Comparison of ENCODE assay signal across 1 cellular context in the genomic region with DNA sequence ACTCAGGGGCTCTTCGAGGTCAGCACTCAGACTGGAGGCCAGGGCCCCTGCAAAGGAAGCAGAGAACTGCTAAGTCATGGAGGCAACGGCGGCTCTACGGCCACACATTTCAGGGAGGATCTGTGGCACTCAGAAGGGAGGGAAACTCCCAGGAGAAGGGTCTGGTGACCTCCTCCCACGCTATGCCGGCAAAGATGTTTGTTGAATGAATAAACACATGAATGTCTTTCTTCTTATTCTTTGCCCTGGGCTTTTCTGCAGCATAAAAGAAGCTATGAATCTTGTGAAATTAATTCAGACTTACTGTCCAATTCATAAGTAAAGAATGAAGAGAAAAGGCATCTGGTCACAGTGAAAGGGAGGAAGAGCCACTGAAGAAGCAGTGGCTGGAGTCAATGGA.
TF ChIP-seq lines count a peak whose summit lies in the region.

No MANE protein-coding gene starts in this region.

TF ChIP-seq in GM23338, 12 proteins besides CTCF, POLR2A, EP300 and RAD21 (continued from another document):
- TF ChIP-seq, protein P1, sequence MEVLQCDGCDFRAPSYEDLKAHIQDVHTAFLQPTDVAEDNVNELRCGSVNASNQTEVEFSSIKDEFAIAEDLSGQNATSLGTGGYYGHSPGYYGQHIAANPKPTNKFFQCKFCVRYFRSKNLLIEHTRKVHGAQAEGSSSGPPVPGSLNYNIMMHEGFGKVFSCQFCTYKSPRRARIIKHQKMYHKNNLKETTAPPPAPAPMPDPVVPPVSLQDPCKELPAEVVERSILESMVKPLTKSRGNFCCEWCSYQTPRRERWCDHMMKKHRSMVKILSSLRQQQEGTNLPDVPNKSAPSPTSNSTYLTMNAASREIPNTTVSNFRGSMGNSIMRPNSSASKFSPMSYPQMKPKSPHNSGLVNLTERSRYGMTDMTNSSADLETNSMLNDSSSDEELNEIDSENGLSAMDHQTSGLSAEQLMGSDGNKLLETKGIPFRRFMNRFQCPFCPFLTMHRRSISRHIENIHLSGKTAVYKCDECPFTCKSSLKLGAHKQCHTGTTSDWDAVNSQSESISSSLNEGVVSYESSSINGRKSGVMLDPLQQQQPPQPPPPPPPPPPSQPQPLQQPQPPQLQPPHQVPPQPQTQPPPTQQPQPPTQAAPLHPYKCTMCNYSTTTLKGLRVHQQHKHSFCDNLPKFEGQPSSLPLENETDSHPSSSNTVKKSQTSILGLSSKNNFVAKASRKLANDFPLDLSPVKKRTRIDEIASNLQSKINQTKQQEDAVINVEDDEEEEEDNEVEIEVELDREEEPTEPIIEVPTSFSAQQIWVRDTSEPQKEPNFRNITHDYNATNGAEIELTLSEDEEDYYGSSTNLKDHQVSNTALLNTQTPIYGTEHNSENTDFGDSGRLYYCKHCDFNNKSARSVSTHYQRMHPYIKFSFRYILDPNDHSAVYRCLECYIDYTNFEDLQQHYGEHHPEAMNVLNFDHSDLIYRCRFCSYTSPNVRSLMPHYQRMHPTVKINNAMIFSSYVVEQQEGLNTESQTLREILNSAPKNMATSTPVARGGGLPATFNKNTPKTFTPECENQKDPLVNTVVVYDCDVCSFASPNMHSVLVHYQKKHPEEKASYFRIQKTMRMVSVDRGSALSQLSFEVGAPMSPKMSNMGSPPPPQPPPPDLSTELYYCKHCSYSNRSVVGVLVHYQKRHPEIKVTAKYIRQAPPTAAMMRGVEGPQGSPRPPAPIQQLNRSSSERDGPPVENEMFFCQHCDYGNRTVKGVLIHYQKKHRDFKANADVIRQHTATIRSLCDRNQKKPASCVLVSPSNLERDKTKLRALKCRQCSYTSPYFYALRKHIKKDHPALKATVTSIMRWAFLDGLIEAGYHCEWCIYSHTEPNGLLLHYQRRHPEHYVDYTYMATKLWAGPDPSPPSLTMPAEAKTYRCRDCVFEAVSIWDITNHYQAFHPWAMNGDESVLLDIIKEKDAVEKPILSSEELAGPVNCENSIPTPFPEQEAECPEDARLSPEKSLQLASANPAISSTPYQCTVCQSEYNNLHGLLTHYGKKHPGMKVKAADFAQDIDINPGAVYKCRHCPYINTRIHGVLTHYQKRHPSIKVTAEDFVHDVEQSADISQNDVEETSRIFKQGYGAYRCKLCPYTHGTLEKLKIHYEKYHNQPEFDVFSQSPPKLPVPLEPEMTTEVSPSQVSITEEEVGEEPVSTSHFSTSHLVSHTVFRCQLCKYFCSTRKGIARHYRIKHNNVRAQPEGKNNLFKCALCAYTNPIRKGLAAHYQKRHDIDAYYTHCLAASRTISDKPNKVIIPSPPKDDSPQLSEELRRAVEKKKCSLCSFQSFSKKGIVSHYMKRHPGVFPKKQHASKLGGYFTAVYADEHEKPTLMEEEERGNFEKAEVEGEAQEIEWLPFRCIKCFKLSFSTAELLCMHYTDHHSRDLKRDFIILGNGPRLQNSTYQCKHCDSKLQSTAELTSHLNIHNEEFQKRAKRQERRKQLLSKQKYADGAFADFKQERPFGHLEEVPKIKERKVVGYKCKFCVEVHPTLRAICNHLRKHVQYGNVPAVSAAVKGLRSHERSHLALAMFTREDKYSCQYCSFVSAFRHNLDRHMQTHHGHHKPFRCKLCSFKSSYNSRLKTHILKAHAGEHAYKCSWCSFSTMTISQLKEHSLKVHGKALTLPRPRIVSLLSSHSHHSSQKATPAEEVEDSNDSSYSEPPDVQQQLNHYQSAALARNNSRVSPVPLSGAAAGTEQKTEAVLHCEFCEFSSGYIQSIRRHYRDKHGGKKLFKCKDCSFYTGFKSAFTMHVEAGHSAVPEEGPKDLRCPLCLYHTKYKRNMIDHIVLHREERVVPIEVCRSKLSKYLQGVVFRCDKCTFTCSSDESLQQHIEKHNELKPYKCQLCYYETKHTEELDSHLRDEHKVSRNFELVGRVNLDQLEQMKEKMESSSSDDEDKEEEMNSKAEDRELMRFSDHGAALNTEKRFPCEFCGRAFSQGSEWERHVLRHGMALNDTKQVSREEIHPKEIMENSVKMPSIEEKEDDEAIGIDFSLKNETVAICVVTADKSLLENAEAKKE (CRISPR knock-in tag; IDR thresholded peaks at IDR 0.05) = no peak
- TF ChIP-seq, protein P2, sequence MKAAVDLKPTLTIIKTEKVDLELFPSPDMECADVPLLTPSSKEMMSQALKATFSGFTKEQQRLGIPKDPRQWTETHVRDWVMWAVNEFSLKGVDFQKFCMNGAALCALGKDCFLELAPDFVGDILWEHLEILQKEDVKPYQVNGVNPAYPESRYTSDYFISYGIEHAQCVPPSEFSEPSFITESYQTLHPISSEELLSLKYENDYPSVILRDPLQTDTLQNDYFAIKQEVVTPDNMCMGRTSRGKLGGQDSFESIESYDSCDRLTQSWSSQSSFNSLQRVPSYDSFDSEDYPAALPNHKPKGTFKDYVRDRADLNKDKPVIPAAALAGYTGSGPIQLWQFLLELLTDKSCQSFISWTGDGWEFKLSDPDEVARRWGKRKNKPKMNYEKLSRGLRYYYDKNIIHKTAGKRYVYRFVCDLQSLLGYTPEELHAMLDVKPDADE (IDR thresholded peaks at IDR 0.05) = no peak
